In genomic region chr1:145927916-145928647, GRCh38 we compare ENCODE assay signal across 8 cellular contexts. TPM values are rescaled to one million over a fixed set of nuclear protein-coding genes. Genes with fewer than 3 reads are reported as not detected.
DNase-seq lines count a peak whose midpoint lies in the region; ATAC-seq and TF ChIP-seq lines count a peak whose summit lies in the region.

No MANE protein-coding gene starts in this region.

- no peaks in the 10 kb centered on the region for H3K9me3 ChIP-seq in thoracic aorta

- H3K27me3 Mint-ChIP-seq in activated T-helper 1 cell treated with anti-CD3 and anti-CD28 coated beads, Interleukin-12 subunit alpha, Interleukin-12 subunit beta, Interleukin-2, Interleukin-4 antibody, amounts not matched to agents 30 ng/mL and 10 ng/mL and 1 ng/mL, durations not matched to agents 14 hours and 24 hours and 36 hours (ENCODE audit: insufficient read depth): no peaks in the 10 kb centered on the region

- TF ChIP-seq CTCF in thoracic aorta (IDR thresholded peaks at IDR 0.05): no peak

- H3K4me1 Mint-ChIP-seq in activated T-helper 1 cell treated with anti-CD3 and anti-CD28 coated beads, Interleukin-12 subunit alpha, Interleukin-12 subunit beta, Interleukin-2, Interleukin-4 antibody, amounts not matched to agents 30 ng/mL and 10 ng/mL and 1 ng/mL, durations not matched to agents 14 hours and 24 hours and 36 hours (ENCODE audit: low read depth): peaks cover 19% of the 10 kb centered on the region

- H3K36me3 ChIP-seq in thoracic aorta: peaks cover 17% of the 10 kb centered on the region

- peak overlapping the region; percentile 20 for H3K27ac Mint-ChIP-seq in activated T-helper 1 cell treated with anti-CD3 and anti-CD28 coated beads, Interleukin-12 subunit alpha, Interleukin-12 subunit beta, Interleukin-2, Interleukin-4 antibody, amounts not matched to agents 30 ng/mL and 10 ng/mL and 1 ng/mL, durations not matched to agents 14 hours and 24 hours and 36 hours

- H3K27me3 ChIP-seq in thoracic aorta (replicated peaks; ENCODE audit: insufficient read depth): no peaks in the 10 kb centered on the region

- H3K4me3 ChIP-seq in thoracic aorta: peak overlapping the region; percentile 96

- no peak overlapping the region for H3K4me3 Mint-ChIP-seq in activated T-helper 1 cell treated with anti-CD3 and anti-CD28 coated beads, Interleukin-12 subunit alpha, Interleukin-12 subunit beta, Interleukin-2, Interleukin-4 antibody, amounts not matched to agents 30 ng/mL and 10 ng/mL and 1 ng/mL, durations not matched to agents 14 hours and 24 hours and 36 hours

- peak overlapping the region; percentile 96 to 98 for H3K27ac ChIP-seq in thoracic aorta

- no peak for ATAC-seq in thoracic aorta (ENCODE audit: insufficient number of reproducible peaks, low FRiP score, low read depth)
- ATAC-seq in GM18870 (IDR thresholded peaks at IDR 0.05; ENCODE audit: unreplicated experiment): no peak

- peaks cover 6% of the 10 kb centered on the region for H3K36me3 Mint-ChIP-seq in activated T-helper 1 cell treated with anti-CD3 and anti-CD28 coated beads, Interleukin-12 subunit alpha, Interleukin-12 subunit beta, Interleukin-2, Interleukin-4 antibody, amounts not matched to agents 30 ng/mL and 10 ng/mL and 1 ng/mL, durations not matched to agents 14 hours and 24 hours and 36 hours (ENCODE audit: low read depth)

- peaks cover 17 to 18% of the 10 kb centered on the region in 2 donors for H3K4me1 ChIP-seq in thoracic aorta (ENCODE audit: control insufficient read depth in 1 of 2, low read depth in 2 of 2)

- DNase-seq in activated T-cell treated with anti-CD3 and anti-CD28 coated beads, Interleukin-2, amount 50 U/mL, for 1 hour: peak; percentile 27
- DNase-seq in activated T-cell treated with anti-CD3 and anti-CD28 coated beads for 4 hours (no peak), kidney glomerular epithelial cell (lab: John Stamatoyannopoulos, UW) (peak; percentile 39), thoracic aorta (ENCODE audit: low spot score) (no peak), T-helper 9 cell (no peak)
- no peak for DNase-seq in activated T-helper 1 cell treated with anti-CD3 and anti-CD28 coated beads, Interleukin-12 subunit alpha, Interleukin-12 subunit beta, Interleukin-2, Interleukin-4 antibody, amounts not matched to agents 30 ng/mL and 10 ng/mL and 1 ng/mL, durations not matched to agents 14 hours and 24 hours and 36 hours (ENCODE audit: low spot score)
- no peak for DNase-seq in activated effector memory CD4-positive, alpha-beta T cell treated with Interleukin-2 at 50 U/mL for 16 hours

- no peaks in the 10 kb centered on the region for H3K9me3 Mint-ChIP-seq in activated T-helper 1 cell treated with anti-CD3 and anti-CD28 coated beads, Interleukin-12 subunit alpha, Interleukin-12 subunit beta, Interleukin-2, Interleukin-4 antibody, amounts not matched to agents 30 ng/mL and 10 ng/mL and 1 ng/mL, durations not matched to agents 14 hours and 24 hours and 36 hours

- intact Hi-C loops in activated T-helper 1 cell treated with anti-CD3 and anti-CD28 coated beads, Interleukin-12 subunit alpha, Interleukin-12 subunit beta, Interleukin-2, Interleukin-4 antibody, amounts not matched to agents 30 ng/mL and 10 ng/mL and 1 ng/mL, durations not matched to agents 14 hours and 24 hours and 36 hours (cut with micrococcal nuclease): loop anchor here (1.0 to 2.0 kb wide), 6 partner anchors 10 to 70 kb away; partner anchors contain the start of genes ANKRD34A, ITGA10, PEX11B and POLR3GL

RNA-seq across cellular contexts. Expression of gene RBM8A, which starts 0.8 kb away (rescaled TPM):
- 331 and 354 TPM in 2 replicates for total RNA-seq in activated T-helper 1 cell treated with anti-CD3 and anti-CD28 coated beads, Interleukin-12 subunit alpha, Interleukin-12 subunit beta, Interleukin-2, Interleukin-4 antibody, amounts not matched to agents 30 ng/mL and 10 ng/mL and 1 ng/mL, durations not matched to agents 14 hours and 24 hours and 36 hours
- 100 to 1,000 TPM in 1 of 2 donors, 10 to 100 TPM in 1; 37.8 to 151 TPM for total RNA-seq in thoracic aorta

RNA-seq across cellular contexts. Expression of gene PEX11B, which starts 9.6 kb away (rescaled TPM):
- 30.6 and 31.2 TPM in 2 replicates for total RNA-seq in activated T-helper 1 cell treated with anti-CD3 and anti-CD28 coated beads, Interleukin-12 subunit alpha, Interleukin-12 subunit beta, Interleukin-2, Interleukin-4 antibody, amounts not matched to agents 30 ng/mL and 10 ng/mL and 1 ng/mL, durations not matched to agents 14 hours and 24 hours and 36 hours
- 10 to 100 TPM; 21.7 to 25.3 TPM for total RNA-seq in thoracic aorta

RNA-seq across cellular contexts. Expression of gene ITGA10, which starts 18.2 kb away (rescaled TPM):
- 1.9 TPM in 2 replicates for total RNA-seq in activated T-helper 1 cell treated with anti-CD3 and anti-CD28 coated beads, Interleukin-12 subunit alpha, Interleukin-12 subunit beta, Interleukin-2, Interleukin-4 antibody, amounts not matched to agents 30 ng/mL and 10 ng/mL and 1 ng/mL, durations not matched to agents 14 hours and 24 hours and 36 hours
- total RNA-seq in thoracic aorta: 100 to 1,000 TPM; 156 to 267 TPM

RNA-seq across cellular contexts. Expression of gene LIX1L, which starts 29.7 kb away (rescaled TPM):
- 30.3 and 32.2 TPM in 2 replicates for total RNA-seq in activated T-helper 1 cell treated with anti-CD3 and anti-CD28 coated beads, Interleukin-12 subunit alpha, Interleukin-12 subunit beta, Interleukin-2, Interleukin-4 antibody, amounts not matched to agents 30 ng/mL and 10 ng/mL and 1 ng/mL, durations not matched to agents 14 hours and 24 hours and 36 hours
- 10 to 100 TPM; 45.4 to 49.5 TPM for total RNA-seq in thoracic aorta

RNA-seq across cellular contexts. Expression of gene ANKRD34A, which starts 36.3 kb away (rescaled TPM):
- total RNA-seq in activated T-helper 1 cell treated with anti-CD3 and anti-CD28 coated beads, Interleukin-12 subunit alpha, Interleukin-12 subunit beta, Interleukin-2, Interleukin-4 antibody, amounts not matched to agents 30 ng/mL and 10 ng/mL and 1 ng/mL, durations not matched to agents 14 hours and 24 hours and 36 hours: 4.8 and 5.1 TPM in 2 replicates
- 1 to 10 TPM; 1.1 TPM for total RNA-seq in thoracic aorta

Comparison
In these comparisons a context has a peak if more than half of its experiments do, and no peak if none do; other contexts are left out.
1. DNase-seq: peak in activated T-cell treated with anti-CD3 and anti-CD28 coated beads, Interleukin-2, amount 50 U/mL, for 1 hour (single experiment) and kidney glomerular epithelial cell (single experiment); none in activated T-cell treated with anti-CD3 and anti-CD28 coated beads for 4 hours (single experiment), activated T-helper 1 cell treated with anti-CD3 and anti-CD28 coated beads, Interleukin-12 subunit alpha, Interleukin-12 subunit beta, Interleukin-2, Interleukin-4 antibody, amounts not matched to agents 30 ng/mL and 10 ng/mL and 1 ng/mL, durations not matched to agents 14 hours and 24 hours and 36 hours (single experiment), thoracic aorta (single experiment), activated effector memory CD4-positive, alpha-beta T cell treated with Interleukin-2 at 50 U/mL for 16 hours (single experiment) and T-helper 9 cell (single experiment).
2. RNA of gene ITGA10, which starts 18.2 kb away (total RNA-seq): 156 to 267 TPM in thoracic aorta; 1.9 TPM in activated T-helper 1 cell treated with anti-CD3 and anti-CD28 coated beads, Interleukin-12 subunit alpha, Interleukin-12 subunit beta, Interleukin-2, Interleukin-4 antibody, amounts not matched to agents 30 ng/mL and 10 ng/mL and 1 ng/mL, durations not matched to agents 14 hours and 24 hours and 36 hours; every median in the first group is over 10 times any median in the second.